ENCODE assay signal across 8 cellular contexts in the genomic region with DNA sequence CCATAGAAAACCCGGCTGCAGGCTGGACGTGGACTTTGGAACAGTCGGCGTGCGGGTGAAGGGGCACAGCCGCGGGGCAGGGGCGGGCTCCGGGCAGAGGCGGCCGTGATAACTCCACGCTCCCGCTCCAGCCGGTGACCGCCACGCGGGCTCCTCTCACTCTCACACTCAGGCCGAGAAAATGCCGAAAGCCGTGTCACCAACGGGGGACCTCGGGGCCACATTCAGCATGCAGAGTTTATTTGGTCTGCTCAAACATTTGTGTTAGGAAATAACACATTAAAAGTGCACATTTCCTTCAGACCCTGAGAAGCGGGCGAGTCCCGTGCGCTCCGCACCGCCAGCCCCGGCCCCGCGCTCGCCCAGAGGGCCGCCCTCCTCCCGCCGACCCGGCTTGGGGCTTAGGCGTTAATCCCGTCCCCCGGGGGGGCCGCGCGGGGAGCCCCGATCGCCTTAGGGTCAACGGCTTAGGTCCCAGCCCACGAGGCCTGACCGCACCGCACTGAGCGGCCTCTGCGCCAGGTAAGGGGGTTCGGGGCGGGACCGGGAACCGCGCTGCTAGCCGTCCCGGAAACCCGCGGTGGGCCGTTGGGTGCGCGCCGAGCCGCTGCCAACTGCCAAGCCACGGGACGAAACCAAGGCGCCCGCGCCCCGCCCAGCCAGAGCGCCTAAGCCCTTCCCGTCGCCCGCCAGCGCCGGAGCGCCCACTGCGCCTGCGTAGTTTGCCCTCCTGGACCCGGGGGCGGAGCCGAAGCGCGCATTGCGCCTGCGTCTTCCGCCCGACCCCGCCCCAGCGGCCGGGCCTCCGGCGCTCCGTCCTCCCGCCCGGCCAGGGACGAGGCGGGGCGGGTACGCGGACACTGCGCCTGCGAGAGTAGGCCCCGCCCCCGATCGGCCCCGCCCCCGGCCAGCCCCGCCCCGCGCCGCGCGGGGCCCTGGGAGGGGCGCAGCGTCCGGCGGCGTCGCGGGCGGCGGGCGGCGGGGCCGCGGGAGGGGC. TPM values are rescaled to one million over a fixed set of nuclear protein-coding genes. Genes with fewer than 3 reads are reported as not detected.
DNase-seq lines count a peak whose midpoint lies in the region; FAIRE-seq and TF ChIP-seq lines count a peak whose summit lies in the region.

A gene with protein sequence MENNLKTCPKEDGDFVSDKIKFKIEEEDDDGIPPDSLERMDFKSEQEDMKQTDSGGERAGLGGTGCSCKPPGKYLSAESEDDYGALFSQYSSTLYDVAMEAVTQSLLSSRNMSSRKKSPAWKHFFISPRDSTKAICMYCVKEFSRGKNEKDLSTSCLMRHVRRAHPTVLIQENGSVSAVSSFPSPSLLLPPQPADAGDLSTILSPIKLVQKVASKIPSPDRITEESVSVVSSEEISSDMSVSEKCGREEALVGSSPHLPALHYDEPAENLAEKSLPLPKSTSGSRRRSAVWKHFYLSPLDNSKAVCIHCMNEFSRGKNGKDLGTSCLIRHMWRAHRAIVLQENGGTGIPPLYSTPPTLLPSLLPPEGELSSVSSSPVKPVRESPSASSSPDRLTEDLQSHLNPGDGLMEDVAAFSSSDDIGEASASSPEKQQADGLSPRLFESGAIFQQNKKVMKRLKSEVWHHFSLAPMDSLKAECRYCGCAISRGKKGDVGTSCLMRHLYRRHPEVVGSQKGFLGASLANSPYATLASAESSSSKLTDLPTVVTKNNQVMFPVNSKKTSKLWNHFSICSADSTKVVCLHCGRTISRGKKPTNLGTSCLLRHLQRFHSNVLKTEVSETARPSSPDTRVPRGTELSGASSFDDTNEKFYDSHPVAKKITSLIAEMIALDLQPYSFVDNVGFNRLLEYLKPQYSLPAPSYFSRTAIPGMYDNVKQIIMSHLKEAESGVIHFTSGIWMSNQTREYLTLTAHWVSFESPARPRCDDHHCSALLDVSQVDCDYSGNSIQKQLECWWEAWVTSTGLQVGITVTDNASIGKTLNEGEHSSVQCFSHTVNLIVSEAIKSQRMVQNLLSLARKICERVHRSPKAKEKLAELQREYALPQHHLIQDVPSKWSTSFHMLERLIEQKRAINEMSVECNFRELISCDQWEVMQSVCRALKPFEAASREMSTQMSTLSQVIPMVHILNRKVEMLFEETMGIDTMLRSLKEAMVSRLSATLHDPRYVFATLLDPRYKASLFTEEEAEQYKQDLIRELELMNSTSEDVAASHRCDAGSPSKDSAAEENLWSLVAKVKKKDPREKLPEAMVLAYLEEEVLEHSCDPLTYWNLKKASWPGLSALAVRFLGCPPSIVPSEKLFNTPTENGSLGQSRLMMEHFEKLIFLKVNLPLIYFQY (plus strand): TSS at position 947 of the 997 bp plus-strand sequence. CDS start 29,819 bp downstream, outside the sequence.

- H3K4me3 ChIP-seq in HFF-Myc (replicated peaks; ENCODE audit: low read depth, low read length), result peak within 1 kb of the TSS; percentile 95
- H3K4me3 ChIP-seq in neuron (ENCODE audit: low read length), result peak within 1 kb of the TSS; percentile 99

- H3K9me3 ChIP-seq in neuron (ENCODE audit: low read length), result peaks cover under 1% of the 10 kb centered on the region

- no peak for FAIRE-seq in frontal cortex (lab: Jason Lieb, UNC)

- peaks cover 20% of the 10 kb centered on the region for H3K4me1 ChIP-seq in neuron (ENCODE audit: insufficient read depth, low read length)

- peaks cover 42% of the 10 kb centered on the region for H3K4me1 Mint-ChIP-seq in activated naive CD4-positive, alpha-beta T cell treated with anti-CD3 and anti-CD28 coated beads for 36 hours (ENCODE audit: low read depth)

- H3K36me3 Mint-ChIP-seq in activated naive CD4-positive, alpha-beta T cell treated with anti-CD3 and anti-CD28 coated beads for 36 hours (ENCODE audit: low read depth), result peaks cover 3% of the 10 kb centered on the region

- H3K27me3 ChIP-seq in neuron (ENCODE audit: insufficient read depth, low read length), result peaks cover 36% of the 10 kb centered on the region

- H3K27ac Mint-ChIP-seq in activated naive CD4-positive, alpha-beta T cell treated with anti-CD3 and anti-CD28 coated beads for 36 hours, result peak within 1 kb of the TSS; percentile 81

- TF ChIP-seq CTCF in HFF-Myc (IDR thresholded peaks at IDR 0.05; ENCODE audit: low read depth, low read length, missing control alignments), result no peak

- no peaks in the 10 kb centered on the region for H3K9me3 Mint-ChIP-seq in activated naive CD4-positive, alpha-beta T cell treated with anti-CD3 and anti-CD28 coated beads for 36 hours

- intact Hi-C loops in activated naive CD4-positive, alpha-beta T cell treated with anti-CD3 and anti-CD28 coated beads for 36 hours (cut with micrococcal nuclease), result loop anchor here (1.0 to 5.0 kb wide), 4 partner anchors 14 to 66 kb away; partner anchors contain the start of genes ALG12 and CRELD2

- DNase-seq in GM04504 (ENCODE audit: low read depth) (peak; percentile 94), HFF-Myc (ENCODE audit: extremely low read depth, low read depth) (peak; percentile 82), MV-4-11 (lab: John Stamatoyannopoulos, UW) (peak; percentile 95), SK-N-DZ (ENCODE audit: low spot score) (peak; percentile 95), frontal cortex (ENCODE audit: low spot score in 2 of 2) (peak; percentile 99 to 100), stromal cell of bone marrow (ENCODE audit: low read depth) (peak; percentile 87)
- DNase-seq in activated naive CD4-positive, alpha-beta T cell treated with anti-CD3 and anti-CD28 coated beads for 36 hours, result peak; percentile 98

- CTCF ChIA-PET in activated naive CD4-positive, alpha-beta T cell treated with anti-CD3 and anti-CD28 coated beads for 36 hours (lab: Charles Lee), result no interaction called here

- H2AFZ ChIP-seq in neuron (ENCODE audit: low read depth, low read length), result peak within 1 kb of the TSS; percentile 99

- H3K36me3 ChIP-seq in neuron (ENCODE audit: insufficient read depth, low read length), result peaks cover 6% of the 10 kb centered on the region

- peaks cover 5% of the 10 kb centered on the region for H3K27me3 Mint-ChIP-seq in activated naive CD4-positive, alpha-beta T cell treated with anti-CD3 and anti-CD28 coated beads for 36 hours (ENCODE audit: low read depth)

- peak within 1 kb of the TSS; percentile 95 for H3K4me3 Mint-ChIP-seq in activated naive CD4-positive, alpha-beta T cell treated with anti-CD3 and anti-CD28 coated beads for 36 hours

RNA-seq across cellular contexts. Expression of the gene that starts here (rescaled TPM):
- 18.6 and 24.1 TPM in 2 replicates for polyA plus RNA-seq in SK-N-DZ (2014; cell fraction: cytosol; rRNA removed)
- 11.3 and 17.6 TPM in 2 replicates for polyA plus RNA-seq in SK-N-DZ (2014; cell fraction: nucleus; rRNA removed)
- total RNA-seq in activated naive CD4-positive, alpha-beta T cell treated with anti-CD3 and anti-CD28 coated beads for 36 hours, result 10 to 100 TPM; 13.0 to 13.1 TPM
- 23.2 TPM for total RNA-seq in frontal cortex

Comparison
In these comparisons a context has a peak if more than half of its experiments do, and no peak if none do; other contexts are left out.
1. Peak in every context shown above with its lines: DNase-seq and H3K4me3 ChIP-seq.